Comparison of ENCODE assay signal across 15 cellular contexts in the genomic region with DNA sequence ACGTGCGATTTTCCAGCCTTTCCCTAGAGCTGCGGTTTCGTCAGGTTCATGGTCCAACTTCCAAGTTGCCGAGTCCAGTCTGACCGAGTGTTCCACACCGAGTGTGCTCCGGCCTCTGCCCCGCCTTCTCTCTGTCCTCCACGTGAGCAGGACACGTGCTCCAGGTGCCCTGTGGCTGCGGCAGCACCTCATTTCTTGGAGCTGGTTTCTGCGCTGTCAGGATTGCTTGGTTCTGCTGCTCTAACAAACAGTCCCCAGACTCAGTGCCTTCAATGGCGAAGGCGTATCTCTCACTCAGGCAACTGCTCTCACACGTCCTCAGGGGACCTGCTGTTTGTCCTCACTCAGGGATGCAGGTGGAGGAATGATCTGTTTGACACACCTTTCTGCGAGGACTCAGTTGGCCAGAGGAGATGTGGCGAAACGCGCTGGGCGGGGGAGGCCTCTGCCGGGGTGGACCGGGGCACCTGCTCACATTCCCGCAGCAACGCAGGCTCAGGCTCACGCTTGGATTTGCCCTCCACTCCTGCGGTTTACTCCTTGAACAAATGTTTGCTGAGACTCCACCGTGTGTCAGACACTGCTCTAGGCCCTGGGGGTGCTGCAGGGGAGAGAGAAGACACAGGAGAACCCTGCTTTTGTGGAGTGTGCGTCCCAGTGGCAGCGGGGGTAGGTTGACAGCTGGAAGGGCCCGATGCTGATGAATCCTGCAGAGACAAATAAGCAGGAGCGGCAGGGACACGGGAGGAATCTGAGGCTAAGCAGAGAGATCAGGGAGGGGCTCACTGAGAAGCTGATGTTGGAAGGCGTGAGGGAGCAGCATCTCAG.
"Had no signal": no experiment of that assay in that cellular context is flagged by ENCODE, and none has a peak within 500 bp of the region (broad histone marks: within the 10 kb centered on the region; RNA-seq: fewer than 3 reads in every experiment).

No MANE protein-coding gene starts in this region.

- H3K27ac ChIP-seq: adrenal gland, epithelial cell of prostate, gastroesophageal sphincter, left lung, stomach had no signal

- H3K9me3 ChIP-seq: adrenal gland, left lung, mucosa of descending colon had no signal

- H3K9me3 Mint-ChIP-seq: central memory CD8-positive, alpha-beta T cell; natural killer cell had no signal

- H3K27me3 Mint-ChIP-seq: activated CD4-positive, alpha-beta T cell treated with anti-CD3 and anti-CD28 coated beads for 36 hours had no signal

- H3K36me3 ChIP-seq: adrenal gland, gastroesophageal sphincter, left lung, stomach had no signal

- H3K36me3 Mint-ChIP-seq: natural killer cell had no signal

- H3K4me3 Mint-ChIP-seq: activated CD4-positive, alpha-beta T cell treated with anti-CD3 and anti-CD28 coated beads for 36 hours; activated naive CD4-positive, alpha-beta T cell treated with anti-CD3 and anti-CD28 coated beads for 36 hours; central memory CD8-positive, alpha-beta T cell; natural killer cell had no signal

- H3K27ac Mint-ChIP-seq: activated CD4-positive, alpha-beta T cell treated with anti-CD3 and anti-CD28 coated beads for 36 hours; activated naive CD4-positive, alpha-beta T cell treated with anti-CD3 and anti-CD28 coated beads for 36 hours; natural killer cell had no signal

- DNase-seq: activated CD4-positive, alpha-beta T cell treated with anti-CD3 and anti-CD28 coated beads for 36 hours; activated naive CD4-positive, alpha-beta T cell treated with anti-CD3 and anti-CD28 coated beads for 36 hours; adrenal gland; cortex of kidney; effector memory CD4-positive, alpha-beta T cell; natural killer cell; stimulated activated CD4-positive, alpha-beta T cell treated with anti-CD3 and anti-CD28 coated beads, Interleukin-4, amount 100 ng/mL, for 1 hour; stimulated activated CD8-positive, alpha-beta memory T cell treated with anti-CD3 and anti-CD28 coated beads, Interleukin-4, amount 100 ng/mL, for 48 hours; stomach; T-helper 9 cell had no signal

- H3K4me3 ChIP-seq: adrenal gland, gastroesophageal sphincter, left lung, mucosa of descending colon, stomach had no signal

- ATAC-seq: activated CD4-positive, alpha-beta T cell treated with anti-CD3 and anti-CD28 coated beads for 36 hours; gastroesophageal sphincter; left lung; natural killer cell had no signal
